In genomic region chr16:85514601-85515318, GRCh38 we compare ENCODE assay signal across 8 cellular contexts.
DNase-seq lines count a peak whose midpoint lies in the region; ATAC-seq and TF ChIP-seq lines count a peak whose summit lies in the region.

No MANE protein-coding gene starts in this region.

- H3K4me1 Mint-ChIP-seq in brain = peaks cover 77% of the 10 kb centered on the region

- H3K36me3 ChIP-seq in suprapubic skin = no peaks in the 10 kb centered on the region

- TF ChIP-seq CTCF in brain (conservative IDR thresholded peaks at IDR 0.05) (no peak), suprapubic skin (IDR thresholded peaks at IDR 0.05) (no peak)

- no peak for ATAC-seq in HG02840 (IDR thresholded peaks at IDR 0.05; ENCODE audit: low FRiP score, unreplicated experiment)
- ATAC-seq in stimulated activated naive CD8-positive, alpha-beta T cell treated with anti-CD3 and anti-CD28 coated beads, Interleukin-15, Interleukin-2, amounts not matched to agents 100 U/mL and 50 U/mL, for 24 hours = no peak

- no peaks in the 10 kb centered on the region for H3K27me3 ChIP-seq in suprapubic skin

- peak overlapping the region; percentile 94 to 98 (median 95) for H3K27ac Mint-ChIP-seq in brain

- no peaks in the 10 kb centered on the region for H3K9me3 ChIP-seq in suprapubic skin

- peaks cover 30% of the 10 kb centered on the region for H3K4me1 ChIP-seq in suprapubic skin

- H3K4me3 ChIP-seq in suprapubic skin = no peak overlapping the region

- peaks cover 4% of the 10 kb centered on the region for H3K27me3 Mint-ChIP-seq in brain

- no peak for TF ChIP-seq POLR2A in suprapubic skin (IDR thresholded peaks at IDR 0.05)

- H3K9me3 Mint-ChIP-seq in brain = peaks cover 0 to 4% (median 2%) of the 10 kb centered on the region in 5 experiments

- 39% methylated on average over 9 of the region's 18 CpGs for WGBS in suprapubic skin

- no peak for TF ChIP-seq EP300 in suprapubic skin (IDR thresholded peaks at IDR 0.05)

- H3K4me3 Mint-ChIP-seq in brain = peak overlapping the region; percentile 37 to 67 (median 53)

- peak; percentile 82 for DNase-seq in HS-5 (ENCODE audit: low read depth)
- DNase-seq in kidney glomerular epithelial cell (lab: John Stamatoyannopoulos, UW) = peak; percentile 88
- DNase-seq in suprapubic skin (ENCODE audit: low spot score in 2 of 2) = no peak
- DNase-seq in stimulated activated naive CD8-positive, alpha-beta T cell treated with anti-CD3 and anti-CD28 coated beads, Interleukin-15, Interleukin-2, amounts not matched to agents 100 U/mL and 50 U/mL, for 24 hours = no peak
- DNase-seq in NCI-H526 (lab: John Stamatoyannopoulos, UW) = no peak
- no peak for DNase-seq in central memory CD4-positive, alpha-beta T cell

- H3K27ac ChIP-seq in suprapubic skin = peak overlapping the region; percentile 79

- H3K36me3 Mint-ChIP-seq in brain = peaks cover 11% of the 10 kb centered on the region

Comparison
In these comparisons a context has a peak if more than half of its experiments do, and no peak if none do; other contexts are left out.
1. DNase-seq: peak in HS-5 (single experiment) and kidney glomerular epithelial cell (single experiment); none in suprapubic skin (0 of 2), stimulated activated naive CD8-positive, alpha-beta T cell treated with anti-CD3 and anti-CD28 coated beads, Interleukin-15, Interleukin-2, amounts not matched to agents 100 U/mL and 50 U/mL, for 24 hours (single experiment), NCI-H526 (0 of 2) and central memory CD4-positive, alpha-beta T cell (single experiment).